In the genomic region with DNA sequence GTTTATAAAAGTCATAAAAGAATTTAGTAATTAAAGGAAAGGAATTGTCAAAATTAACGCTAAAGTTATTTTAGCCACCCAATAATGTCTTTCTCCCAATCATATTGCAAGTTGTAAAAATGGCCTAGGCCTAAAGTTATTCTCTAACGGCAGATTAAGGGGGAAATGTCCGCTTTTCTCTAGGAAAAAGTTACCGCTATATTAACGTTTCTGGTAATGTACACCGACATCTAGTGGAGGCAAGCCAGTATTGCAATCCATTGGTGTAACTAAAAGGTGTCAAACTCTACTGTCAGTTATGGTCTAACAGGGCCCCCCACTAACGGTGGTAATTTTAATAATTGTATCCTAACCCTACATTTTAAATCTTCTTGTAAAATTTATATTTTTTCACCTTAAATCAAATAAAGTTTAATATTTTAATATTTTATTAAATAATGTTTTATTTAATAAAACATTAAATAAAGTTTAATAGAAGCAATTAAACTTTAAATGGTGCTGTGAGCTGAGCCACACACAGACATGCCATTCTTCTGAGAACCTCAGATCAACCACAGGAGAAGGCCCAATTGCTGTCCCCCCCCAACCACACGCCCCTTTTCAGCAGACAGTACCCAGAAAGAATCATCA, we compare ENCODE assay signal across 1 cellular context.
TF ChIP-seq lines count a peak whose summit lies in the region.

No MANE protein-coding gene starts in this region.

TF ChIP-seq in GM23338, 12 proteins besides CTCF, POLR2A, EP300 and RAD21 (continued from another document):
- TF ChIP-seq, protein P1, sequence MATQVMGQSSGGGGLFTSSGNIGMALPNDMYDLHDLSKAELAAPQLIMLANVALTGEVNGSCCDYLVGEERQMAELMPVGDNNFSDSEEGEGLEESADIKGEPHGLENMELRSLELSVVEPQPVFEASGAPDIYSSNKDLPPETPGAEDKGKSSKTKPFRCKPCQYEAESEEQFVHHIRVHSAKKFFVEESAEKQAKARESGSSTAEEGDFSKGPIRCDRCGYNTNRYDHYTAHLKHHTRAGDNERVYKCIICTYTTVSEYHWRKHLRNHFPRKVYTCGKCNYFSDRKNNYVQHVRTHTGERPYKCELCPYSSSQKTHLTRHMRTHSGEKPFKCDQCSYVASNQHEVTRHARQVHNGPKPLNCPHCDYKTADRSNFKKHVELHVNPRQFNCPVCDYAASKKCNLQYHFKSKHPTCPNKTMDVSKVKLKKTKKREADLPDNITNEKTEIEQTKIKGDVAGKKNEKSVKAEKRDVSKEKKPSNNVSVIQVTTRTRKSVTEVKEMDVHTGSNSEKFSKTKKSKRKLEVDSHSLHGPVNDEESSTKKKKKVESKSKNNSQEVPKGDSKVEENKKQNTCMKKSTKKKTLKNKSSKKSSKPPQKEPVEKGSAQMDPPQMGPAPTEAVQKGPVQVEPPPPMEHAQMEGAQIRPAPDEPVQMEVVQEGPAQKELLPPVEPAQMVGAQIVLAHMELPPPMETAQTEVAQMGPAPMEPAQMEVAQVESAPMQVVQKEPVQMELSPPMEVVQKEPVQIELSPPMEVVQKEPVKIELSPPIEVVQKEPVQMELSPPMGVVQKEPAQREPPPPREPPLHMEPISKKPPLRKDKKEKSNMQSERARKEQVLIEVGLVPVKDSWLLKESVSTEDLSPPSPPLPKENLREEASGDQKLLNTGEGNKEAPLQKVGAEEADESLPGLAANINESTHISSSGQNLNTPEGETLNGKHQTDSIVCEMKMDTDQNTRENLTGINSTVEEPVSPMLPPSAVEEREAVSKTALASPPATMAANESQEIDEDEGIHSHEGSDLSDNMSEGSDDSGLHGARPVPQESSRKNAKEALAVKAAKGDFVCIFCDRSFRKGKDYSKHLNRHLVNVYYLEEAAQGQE (IDR thresholded peaks at IDR 0.05; ENCODE audit: unreplicated experiment), result no peak
- no peak for TF ChIP-seq EZH2 (IDR thresholded peaks at IDR 0.05; ENCODE audit: low read depth, unreplicated experiment)
- no peak for TF ChIP-seq ZNF331 (CRISPR knock-in tag; IDR thresholded peaks at IDR 0.05; ENCODE audit: low read depth)
- TF ChIP-seq EZH2phosphoT487 (IDR thresholded peaks at IDR 0.05; ENCODE audit: unreplicated experiment), result no peak
